ENCODE assay signal across 13 cellular contexts in genomic region chr17:38424297-38424972, GRCh38. TPM values are rescaled to one million over a fixed set of nuclear protein-coding genes. Genes with fewer than 3 reads are reported as not detected.
DNase-seq lines count a peak whose midpoint lies in the region; ATAC-seq and TF ChIP-seq lines count a peak whose summit lies in the region.
"Had no signal": no experiment of that assay in that cellular context is flagged by ENCODE, and none has a peak within 500 bp of the region (broad histone marks: within the 10 kb centered on the region; RNA-seq: fewer than 3 reads in every experiment).

No MANE protein-coding gene starts in this region.

- no peak overlapping the region for H3K23ac ChIP-seq in H9 (ENCODE audit: insufficient read length, low read depth, low read length)

- no peak overlapping the region for H2BK120ac ChIP-seq in H9 (ENCODE audit: low read depth, low read length, poor library complexity, severe bottlenecking)

- no peak overlapping the region for H4K5ac ChIP-seq in H9 (ENCODE audit: insufficient read length, low read depth, low read length)

- TF ChIP-seq CTCF in H9 (conservative IDR thresholded peaks at IDR 0.05) (no peak), brain (conservative IDR thresholded peaks at IDR 0.05) (no peak), lower lobe of right lung (IDR thresholded peaks at IDR 0.05) (no peak), suprapubic skin (IDR thresholded peaks at IDR 0.05) (no peak)

- H2AFZ ChIP-seq in H9 (ENCODE audit: low read length), result no peak overlapping the region

- no peak overlapping the region for H3K56ac ChIP-seq in H9 (ENCODE audit: insufficient read length, low read depth, low read length)

- peaks cover 1% of the 10 kb centered on the region; the same call in 1 of the 2 replicates for H3K79me2 ChIP-seq in H9 (ENCODE audit: insufficient read depth, low read length)

- WGBS in H9 (ENCODE audit: extremely low coverage, insufficient read length, low lambda C conversion rate), result no CpG with 5 or more reads among the region's 6 CpGs
- WGBS in suprapubic skin, result 65% methylated on average over 6 of the region's 6 CpGs

- H3K4me3 Mint-ChIP-seq in H9 (no peak overlapping the region; a peak in 1 of 5 replicates), brain (peak overlapping the region in 2 of 5 experiments; percentile 18 to 26)
- H3K4me3 Mint-ChIP-seq: activated CD4-positive, alpha-beta T cell treated with anti-CD3 and anti-CD28 coated beads for 36 hours had no signal

- no peak overlapping the region for H2BK12ac ChIP-seq in H9 (ENCODE audit: insufficient read length, low read depth, low read length)

- H3K4ac ChIP-seq in H9 (ENCODE audit: low read depth, low read length), result no peak overlapping the region

- H3K4me3 ChIP-seq in lower lobe of right lung, result no peak overlapping the region
- H3K4me3 ChIP-seq in suprapubic skin, result no peak overlapping the region
- H3K4me3 ChIP-seq: colonic mucosa, HAP-1, SK-N-MC had no signal

- peaks cover 17% of the 10 kb centered on the region for H3K27me3 Mint-ChIP-seq in H9 (ENCODE audit: low read depth)
- H3K27me3 Mint-ChIP-seq in brain, result peaks cover 12% of the 10 kb centered on the region

- H3K36me3 Mint-ChIP-seq in H9 (ENCODE audit: insufficient read depth in 1 of 3, low read depth in 3 of 3) (no peaks in the 10 kb centered on the region), brain (no peaks in the 10 kb centered on the region)

- H2BK15ac ChIP-seq in H9 (ENCODE audit: low read depth, low read length), result no peak overlapping the region

- H3K27me3 ChIP-seq in H9 (ENCODE audit: insufficient read depth, low read length), result peaks cover 3% of the 10 kb centered on the region; the same call in 1 of the 2 replicates
- peaks cover 25% of the 10 kb centered on the region for H3K27me3 ChIP-seq in lower lobe of right lung (ENCODE audit: low read depth)
- peaks cover 13% of the 10 kb centered on the region for H3K27me3 ChIP-seq in suprapubic skin

- peak; percentile 46 for DNase-seq in H9
- DNase-seq in lower lobe of right lung, result no peak
- no peak for DNase-seq in suprapubic skin (ENCODE audit: low spot score in 2 of 2)
- no peak for DNase-seq in NCI-H510A treated with DMSO at 0.1 percent for 48 hours (lab: John Stamatoyannopoulos, UW)
- no peak for DNase-seq in NAMALWA (ENCODE audit: low spot score)
- DNase-seq: aorta, NCI-H446 treated with DMSO at 0.1 percent for 48 hours had no signal

- no peak overlapping the region for H3K9ac ChIP-seq in H9 (ENCODE audit: extremely low read depth, insufficient read length, low read length)

- no peak overlapping the region for H2BK20ac ChIP-seq in H9 (ENCODE audit: low read depth, low read length, poor library complexity, severe bottlenecking)

- H3T11ph ChIP-seq in H9 (ENCODE audit: low read length), result no peak overlapping the region

- no peak overlapping the region for H4K8ac ChIP-seq in H9 (replicated peaks; ENCODE audit: insufficient read length, low read depth, low read length)

- H3K4me1 ChIP-seq in H9 (ENCODE audit: insufficient read depth, low read length), result peaks cover 23% of the 10 kb centered on the region; the same call in 1 of the 2 replicates
- H3K4me1 ChIP-seq in lower lobe of right lung, result peaks cover 39% of the 10 kb centered on the region
- H3K4me1 ChIP-seq in suprapubic skin, result peaks cover 30% of the 10 kb centered on the region
- H3K4me1 ChIP-seq: HAP-1 had no signal

- peaks cover 19% of the 10 kb centered on the region for H3K23me2 ChIP-seq in H9 (ENCODE audit: insufficient read length, low read depth, low read length, poor library complexity, severe bottlenecking)

- H3K18ac ChIP-seq in H9 (ENCODE audit: insufficient read length, low read depth, low read length), result no peak overlapping the region

- ATAC-seq in lower lobe of right lung, result no peak
- ATAC-seq in GM18502 (IDR thresholded peaks at IDR 0.05; ENCODE audit: poor library complexity, unreplicated experiment), result no peak

- H3K36me3 ChIP-seq in lower lobe of right lung, result no peaks in the 10 kb centered on the region
- H3K36me3 ChIP-seq in suprapubic skin, result no peaks in the 10 kb centered on the region
- H3K36me3 ChIP-seq: colonic mucosa, HAP-1 had no signal

- H3K27ac Mint-ChIP-seq in H9, result peak overlapping the region in 2 of 3 experiments; percentile 17 to 35; a peak in 1 of 7 replicates
- peak overlapping the region in 3 of 5 experiments; percentile 39 to 64 (median 49) for H3K27ac Mint-ChIP-seq in brain
- H3K27ac Mint-ChIP-seq: activated CD4-positive, alpha-beta T cell treated with anti-CD3 and anti-CD28 coated beads for 36 hours had no signal

- H3K9me3 Mint-ChIP-seq in H9, result no peaks in the 10 kb centered on the region
- no peaks in the 10 kb centered on the region for H3K9me3 Mint-ChIP-seq in brain

- no peak overlapping the region for H2AK5ac ChIP-seq in H9 (ENCODE audit: insufficient read length, low read length)

- H3K4me2 ChIP-seq in H9 (ENCODE audit: insufficient read depth, insufficient read length, low read length), result no peak overlapping the region

- H3K79me1 ChIP-seq in H9 (ENCODE audit: insufficient read depth, low read depth, low read length, poor library complexity, severe bottlenecking), result no peaks in the 10 kb centered on the region

- no peak for TF ChIP-seq POLR2A in suprapubic skin (IDR thresholded peaks at IDR 0.05)

- H3K4me1 Mint-ChIP-seq in H9, result peaks cover 60 to 76% of the 10 kb centered on the region in 2 experiments
- H3K4me1 Mint-ChIP-seq in brain, result peaks cover 90% of the 10 kb centered on the region

- H3K14ac ChIP-seq in H9 (ENCODE audit: insufficient read depth, low read length), result no peak overlapping the region

- no peak for TF ChIP-seq EP300 in suprapubic skin (IDR thresholded peaks at IDR 0.05)

- H4K91ac ChIP-seq in H9 (ENCODE audit: insufficient read length, low read depth, low read length), result no peak overlapping the region

- H3K27ac ChIP-seq in H9 (ENCODE audit: insufficient read length, low read depth, low read length) (no peak overlapping the region), lower lobe of right lung (peak overlapping the region; percentile 33), suprapubic skin (peak overlapping the region; percentile 27)
- H3K27ac ChIP-seq: colonic mucosa, SK-N-MC had no signal

- intact Hi-C loops in lower lobe of right lung (cut with DNase I), result no loop called here

- H4K20me1 ChIP-seq in H9 (ENCODE audit: control insufficient read depth, insufficient read depth, insufficient read length), result no peaks in the 10 kb centered on the region

- H3K9me3 ChIP-seq in H9 (ENCODE audit: control insufficient read depth, low read depth, low read length) (no peaks in the 10 kb centered on the region), lower lobe of right lung (no peaks in the 10 kb centered on the region), suprapubic skin (no peaks in the 10 kb centered on the region)
- H3K9me3 ChIP-seq: colonic mucosa, HAP-1 had no signal

- H2BK5ac ChIP-seq in H9 (ENCODE audit: insufficient read length, low read length), result no peak overlapping the region

RNA-seq across cellular contexts. Expression of gene ARHGAP23, which starts 3.8 kb away (rescaled TPM):
- 96.3 and 97.9 TPM in 2 replicates for total RNA-seq in H9 (2021)
- 59.0 TPM for polyA plus RNA-seq in brain (ENCODE audit: insufficient read depth, low read depth, low replicate concordance)
- 48.4 TPM for total RNA-seq in lower lobe of right lung
- 100 to 1,000 TPM in 3 of 4 donors, 10 to 100 TPM in 1; 94.8 to 149 (median 121) TPM for total RNA-seq in suprapubic skin
